18 cellular contexts compared by ENCODE assay signal in genomic region chr11:3131330-3131941, GRCh38. TPM values are rescaled to one million over a fixed set of nuclear protein-coding genes. Genes with fewer than 3 reads are reported as not detected.
A peak's percentile ranks its signal among the peaks of the same experiment; 100 is the strongest.
DNase-seq lines count a peak whose midpoint lies in the region; ATAC-seq and TF ChIP-seq lines count a peak whose summit lies in the region.
"Had no signal": no experiment of that assay in that cellular context is flagged by ENCODE, and none has a peak within 500 bp of the region (broad histone marks: within the 10 kb centered on the region; RNA-seq: fewer than 3 reads in every experiment).

No MANE protein-coding gene starts in this region.

- H3K36me3 ChIP-seq in HEK293 (ENCODE audit: control insufficient read depth in 2 of 2, insufficient read depth in 1 of 2, low read length in 2 of 2): peaks cover 0 to 7% of the 10 kb centered on the region in 2 experiments; a peak in 1 of 3 replicates

- CTCF ChIA-PET in HEK293 (lab: Yijun Ruan, JAX): no interaction called here
- CTCF ChIA-PET in RWPE1 (lab: Yijun Ruan, JAX): no interaction called here

- H3K27ac Mint-ChIP-seq in activated naive CD4-positive, alpha-beta T cell treated with anti-CD3 and anti-CD28 coated beads, Interleukin-2, amount 50 U/mL, for 72 hours: peak overlapping the region; percentile 6 to 26
- H3K27ac Mint-ChIP-seq in immature natural killer cell: peak overlapping the region in 5 of 6 donors; percentile 63 to 84 (median 74)
- H3K27ac Mint-ChIP-seq: B cell; CD4-positive, alpha-beta T cell; GM23338; H9 had no signal

- no peak for ATAC-seq in activated naive CD4-positive, alpha-beta T cell treated with anti-CD3 and anti-CD28 coated beads, Interleukin-2, amount 50 U/mL, for 72 hours
- ATAC-seq: HCT116 had no signal

- H3K4me1 Mint-ChIP-seq in immature natural killer cell: peaks cover 82 to 86% of the 10 kb centered on the region in 2 donors
- H3K4me1 Mint-ChIP-seq: B cell had no signal

- H3K27me3 Mint-ChIP-seq in immature natural killer cell (ENCODE audit: low read depth in 3 of 3): peaks cover 6 to 14% (median 11%) of the 10 kb centered on the region in 3 donors
- H3K27me3 Mint-ChIP-seq: B cell; CD4-positive, alpha-beta T cell had no signal

- POLR2A ChIA-PET in HEK293 (lab: Yijun Ruan, JAX): no interaction called here
- POLR2A ChIA-PET in RWPE1 (lab: Yijun Ruan, JAX; ENCODE audit: low non-redundant PET): no interaction called here

- H3K9me3 ChIP-seq in HEK293 (ENCODE audit: control insufficient read depth, insufficient read depth, low read depth, low read length): no peaks in the 10 kb centered on the region
- H3K9me3 ChIP-seq: BLaER1 had no signal

- no peaks in the 10 kb centered on the region for H3K9me3 Mint-ChIP-seq in activated naive CD4-positive, alpha-beta T cell treated with anti-CD3 and anti-CD28 coated beads, Interleukin-2, amount 50 U/mL, for 72 hours
- H3K9me3 Mint-ChIP-seq in immature natural killer cell: no peaks in the 10 kb centered on the region
- H3K9me3 Mint-ChIP-seq: CD4-positive, alpha-beta T cell; GM23338; H9 had no signal

- no peak overlapping the region for H3K27ac ChIP-seq in HEK293 (ENCODE audit: extremely low read depth, low read depth, low read length)
- peak overlapping the region; percentile 85 for H3K27ac ChIP-seq in RWPE1
- H3K27ac ChIP-seq in coronary artery: no peak overlapping the region
- H3K27ac ChIP-seq: 22Rv1, BLaER1 had no signal

- H3K4me1 ChIP-seq in HEK293 (ENCODE audit: control insufficient read depth, insufficient read depth, low read length): no peaks in the 10 kb centered on the region

- DNase-seq in activated naive CD4-positive, alpha-beta T cell treated with anti-CD3 and anti-CD28 coated beads, Interleukin-2, amount 50 U/mL, for 72 hours (ENCODE audit: low spot score in 2 of 2): no peak
- DNase-seq in activated naive CD4-positive, alpha-beta T cell treated with anti-CD3 and anti-CD28 coated beads, Interleukin-2, amount 50 U/mL, for 16 hours: no peak
- DNase-seq in RWPE1 (ENCODE audit: low spot score) (no peak), immature natural killer cell (no peak), coronary artery (ENCODE audit: low spot score) (no peak), mucosa of gallbladder (ENCODE audit: low spot score) (no peak), cardiac septum (ENCODE audit: low spot score) (no peak)
- DNase-seq: CD4-positive, alpha-beta T cell; COR-L47; DMS79 treated with DMSO at 0.1 percent for 48 hours; GF-D8; H9 had no signal

- no peak overlapping the region for H3K4me3 Mint-ChIP-seq in immature natural killer cell
- H3K4me3 Mint-ChIP-seq: B cell; CD4-positive, alpha-beta T cell; GM23338; H9 had no signal

- H3K4me3 ChIP-seq in HEK293 (ENCODE audit: low read depth, low read length) (no peak overlapping the region), coronary artery (no peak overlapping the region)
- H3K4me3 ChIP-seq: BLaER1, GM23338 had no signal

- H3K36me3 Mint-ChIP-seq in activated naive CD4-positive, alpha-beta T cell treated with anti-CD3 and anti-CD28 coated beads, Interleukin-2, amount 50 U/mL, for 72 hours: no peaks in the 10 kb centered on the region
- peaks cover 0 to 5% (median 0%) of the 10 kb centered on the region in 3 donors for H3K36me3 Mint-ChIP-seq in immature natural killer cell

- TF ChIP-seq CTCF in HEK293 (tag by site-specific recombination; IDR thresholded peaks at IDR 0.05) (no peak), RWPE1 (conservative IDR thresholded peaks at IDR 0.05; ENCODE audit: low read depth) (no peak), coronary artery (IDR thresholded peaks at IDR 0.05) (no peak)

- intact Hi-C loops in cardiac septum (cut with DNase I): no loop called here

TF ChIP-seq in HEK293, 187 proteins besides CTCF, POLR2A, EP300 and RAD21:
- TF ChIP-seq ZNF837 (tag by site-specific recombination; IDR thresholded peaks at IDR 0.05): no peak
- peak; percentile 98 for TF ChIP-seq ZNF366 (tag by site-specific recombination; conservative IDR thresholded peaks at IDR 0.05)
- TF ChIP-seq ZBTB17 (tag by site-specific recombination; IDR thresholded peaks at IDR 0.05): peak; percentile 98
- TF ChIP-seq EGR2 (tag by site-specific recombination; IDR thresholded peaks at IDR 0.05; ENCODE audit: low read depth): 0 out of 2 replicates have a peak, but pooled peaks have one; percentile 26
- peak; percentile 28; the same call in 1 of the 2 replicates for TF ChIP-seq ZFHX2 (tag by site-specific recombination; conservative IDR thresholded peaks at IDR 0.05)
- TF ChIP-seq BCL11A (tag by site-specific recombination; IDR thresholded peaks at IDR 0.05; ENCODE audit: low read depth): no peak

RNA-seq across cellular contexts. Expression of gene OSBPL5, which starts 33.7 kb away (rescaled TPM):
- 10 to 100 TPM in 1 of 2 donors, 1 to 10 TPM in 1; 1.2 to 20.0 TPM for total RNA-seq in activated naive CD4-positive, alpha-beta T cell treated with anti-CD3 and anti-CD28 coated beads, Interleukin-2, amount 50 U/mL, for 72 hours
- polyA plus RNA-seq in immature natural killer cell: 10 to 100 TPM; 32.8 to 98.9 (median 33.3) TPM
- total RNA-seq in mucosa of gallbladder (45.2 TPM), cardiac septum (16.6 TPM)
